In the genomic region with DNA sequence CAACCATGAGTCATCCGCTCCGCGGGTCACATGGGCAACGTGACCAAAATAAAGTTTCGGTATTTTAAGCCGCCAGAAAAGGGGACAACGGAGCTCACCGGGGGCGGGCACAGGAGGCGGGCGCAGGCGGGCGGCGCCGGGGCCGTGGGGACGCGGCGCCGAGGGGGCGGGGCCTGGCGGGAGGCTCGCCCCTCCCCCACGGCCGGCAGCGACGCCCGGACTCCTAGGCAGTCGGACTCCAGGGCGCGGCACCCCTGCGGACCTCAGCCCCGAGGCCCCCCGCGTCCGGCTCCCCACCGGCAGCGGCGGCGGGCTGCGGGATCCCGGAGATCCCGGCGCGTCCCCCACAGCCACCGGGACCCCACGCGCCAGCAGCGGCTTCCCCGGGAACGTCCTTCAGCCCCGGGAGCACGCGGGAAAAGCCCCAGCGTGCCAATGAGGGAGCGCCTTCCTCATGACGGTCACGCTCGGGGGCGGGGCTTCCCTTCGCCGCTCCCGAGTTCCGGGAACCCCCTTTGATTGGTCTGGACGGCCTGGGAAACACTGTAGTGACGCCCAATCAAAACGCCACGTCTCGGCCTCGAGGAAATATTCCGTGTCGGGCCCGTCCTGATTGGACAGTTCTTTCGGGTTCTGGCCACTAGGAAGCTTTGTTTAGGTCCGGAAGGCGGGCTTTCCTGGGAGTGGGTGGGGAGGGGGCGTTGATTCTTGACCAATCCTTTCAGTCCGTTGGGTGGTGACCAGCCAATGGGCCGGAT, we compare ENCODE assay signal across 8 cellular contexts.
DNase-seq lines count a peak whose midpoint lies in the region; ATAC-seq and TF ChIP-seq lines count a peak whose summit lies in the region.

No MANE protein-coding gene starts in this region.

- peaks cover 18 to 19% of the 10 kb centered on the region in 2 experiments for H3K4me1 ChIP-seq in neutrophil (ENCODE audit: control insufficient read depth in 1 of 2, insufficient read depth in 1 of 2, low read depth in 1 of 2, low read length in 1 of 2)

- H3K9me3 Mint-ChIP-seq in activated naive CD4-positive, alpha-beta T cell treated with anti-CD3 and anti-CD28 coated beads, Interleukin-2, amount 50 U/mL, for 24 hours, result no peaks in the 10 kb centered on the region

- H3K4me3 ChIP-seq in GM06990 (replicated peaks; ENCODE audit: low read depth, low read length) (peak overlapping the region; percentile 80), SK-N-MC (peak overlapping the region; percentile 94), neutrophil (ENCODE audit: low read depth in 1 of 2, low read length in 1 of 2) (peak overlapping the region; percentile 80 to 93)

- H3K27ac ChIP-seq in SK-N-MC, result peak overlapping the region; percentile 88
- peak overlapping the region; percentile 95 for H3K27ac ChIP-seq in neutrophil
- peak overlapping the region; percentile 90 for H3K27ac ChIP-seq in substantia nigra (ENCODE audit: low read depth, low read length, poor library complexity, severe bottlenecking)

- no peaks in the 10 kb centered on the region for H3K27me3 ChIP-seq in GM06990 (replicated peaks; ENCODE audit: control insufficient read depth, insufficient read depth, low read length)
- peaks cover 5% of the 10 kb centered on the region for H3K27me3 ChIP-seq in neutrophil

- H3K9me3 ChIP-seq in SK-N-MC (ENCODE audit: low read depth, low read length) (no peaks in the 10 kb centered on the region), neutrophil (no peaks in the 10 kb centered on the region)

- peak overlapping the region; percentile 94 for H3K27ac Mint-ChIP-seq in activated naive CD4-positive, alpha-beta T cell treated with anti-CD3 and anti-CD28 coated beads, Interleukin-2, amount 50 U/mL, for 24 hours

- H3K4me3 Mint-ChIP-seq in activated naive CD4-positive, alpha-beta T cell treated with anti-CD3 and anti-CD28 coated beads, Interleukin-2, amount 50 U/mL, for 24 hours, result peak overlapping the region; percentile 90

- peaks cover 6% of the 10 kb centered on the region for H3K36me3 Mint-ChIP-seq in activated naive CD4-positive, alpha-beta T cell treated with anti-CD3 and anti-CD28 coated beads, Interleukin-2, amount 50 U/mL, for 24 hours

- H3K36me3 ChIP-seq in GM06990 (ENCODE audit: control insufficient read depth, insufficient read depth, low read length) (no peaks in the 10 kb centered on the region), SK-N-MC (ENCODE audit: insufficient read depth, low read length) (no peaks in the 10 kb centered on the region), neutrophil (no peaks in the 10 kb centered on the region)

- ATAC-seq in HG02588 (IDR thresholded peaks at IDR 0.05; ENCODE audit: unreplicated experiment), result peak; percentile 71

- peak overlapping the region; percentile 92 for H3K9ac ChIP-seq in SK-N-MC (ENCODE audit: insufficient read length)

- DNase-seq in GM06990 (ENCODE audit: extremely low read depth, insufficient read length) (peak; percentile 99), NCI-H1048 (lab: John Stamatoyannopoulos, UW) (peak; percentile 99), SK-N-MC (ENCODE audit: low read depth, low spot score) (peak; percentile 100), germinal center (ENCODE audit: low spot score) (peak; percentile 100), substantia nigra (lab: John Stamatoyannopoulos, UW) (peak; percentile 95 to 100 (median 99))

- H3K27me3 Mint-ChIP-seq in activated naive CD4-positive, alpha-beta T cell treated with anti-CD3 and anti-CD28 coated beads, Interleukin-2, amount 50 U/mL, for 24 hours, result no peaks in the 10 kb centered on the region

- TF ChIP-seq CTCF in GM06990 (IDR thresholded peaks at IDR 0.05; ENCODE audit: insufficient read depth, low read length, poor library complexity, severe bottlenecking), result no peak
- peak; percentile 11 for TF ChIP-seq CTCF in neutrophil (IDR thresholded peaks at IDR 0.05)

- peaks cover 42% of the 10 kb centered on the region for H3K4me1 Mint-ChIP-seq in activated naive CD4-positive, alpha-beta T cell treated with anti-CD3 and anti-CD28 coated beads, Interleukin-2, amount 50 U/mL, for 24 hours

Comparison
In these comparisons a context has a peak if more than half of its experiments do, and no peak if none do; other contexts are left out.
1. Peak in every context shown above with its lines: DNase-seq, ATAC-seq, H3K4me3 ChIP-seq and H3K27ac ChIP-seq.